ENCODE assay signal across 12 cellular contexts in the genomic region with DNA sequence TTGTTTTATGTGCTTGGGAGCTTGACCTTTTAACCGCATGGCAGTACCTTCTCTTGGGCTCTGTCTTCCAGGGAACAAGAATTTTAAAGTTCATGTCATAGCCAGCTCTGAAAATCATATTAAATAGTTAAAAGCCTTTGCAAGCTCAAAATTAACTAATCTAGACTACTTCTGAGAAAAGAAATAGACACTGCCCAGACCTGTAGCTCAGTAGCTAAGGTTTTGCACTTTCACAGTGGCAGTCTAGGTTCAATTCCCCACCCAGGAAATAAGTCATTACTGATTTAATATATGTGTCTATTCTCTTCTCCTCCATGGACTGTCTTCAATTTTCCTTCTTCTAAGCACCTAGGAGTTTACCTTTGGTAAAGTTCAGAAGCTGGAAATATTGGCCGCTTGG.
"Had no signal": no experiment of that assay in that cellular context is flagged by ENCODE, and none has a peak within 500 bp of the region (broad histone marks: within the 10 kb centered on the region; RNA-seq: fewer than 3 reads in every experiment).

No MANE protein-coding gene starts in this region.

- DNase-seq: activated CD4-positive, alpha-beta T cell treated with anti-CD3 and anti-CD28 coated beads, Interleukin-2, amount 50 U/mL, for 1 hour; activated CD4-positive, CD25-positive, alpha-beta regulatory T cell; activated CD8-positive, alpha-beta memory T cell treated with anti-CD3 and anti-CD28 coated beads for 24 hours; activated naive CD4-positive, alpha-beta T cell; activated naive CD8-positive, alpha-beta T cell treated with anti-CD3 and anti-CD28 coated beads, Interleukin-2, amount 10 ng/mL, durations not matched to agents 7 days and 5 days; cerebellar nuclear complex; effector memory CD4-positive, alpha-beta T cell; left colon; stimulated activated CD4-positive, alpha-beta T cell treated with anti-CD3 and anti-CD28 coated beads, Interleukin-12 subunit alpha, Interleukin-12 subunit beta, amount 100 ng/mL, for 4 hours; stimulated activated CD4-positive, alpha-beta T cell treated with anti-CD3 and anti-CD28 coated beads, Interleukin-2, amount 100 ng/mL, for 24 hours; T-helper 17 cell; upper lobe of right lung had no signal
